ENCODE assay signal across 1 cellular context in the genomic region with DNA sequence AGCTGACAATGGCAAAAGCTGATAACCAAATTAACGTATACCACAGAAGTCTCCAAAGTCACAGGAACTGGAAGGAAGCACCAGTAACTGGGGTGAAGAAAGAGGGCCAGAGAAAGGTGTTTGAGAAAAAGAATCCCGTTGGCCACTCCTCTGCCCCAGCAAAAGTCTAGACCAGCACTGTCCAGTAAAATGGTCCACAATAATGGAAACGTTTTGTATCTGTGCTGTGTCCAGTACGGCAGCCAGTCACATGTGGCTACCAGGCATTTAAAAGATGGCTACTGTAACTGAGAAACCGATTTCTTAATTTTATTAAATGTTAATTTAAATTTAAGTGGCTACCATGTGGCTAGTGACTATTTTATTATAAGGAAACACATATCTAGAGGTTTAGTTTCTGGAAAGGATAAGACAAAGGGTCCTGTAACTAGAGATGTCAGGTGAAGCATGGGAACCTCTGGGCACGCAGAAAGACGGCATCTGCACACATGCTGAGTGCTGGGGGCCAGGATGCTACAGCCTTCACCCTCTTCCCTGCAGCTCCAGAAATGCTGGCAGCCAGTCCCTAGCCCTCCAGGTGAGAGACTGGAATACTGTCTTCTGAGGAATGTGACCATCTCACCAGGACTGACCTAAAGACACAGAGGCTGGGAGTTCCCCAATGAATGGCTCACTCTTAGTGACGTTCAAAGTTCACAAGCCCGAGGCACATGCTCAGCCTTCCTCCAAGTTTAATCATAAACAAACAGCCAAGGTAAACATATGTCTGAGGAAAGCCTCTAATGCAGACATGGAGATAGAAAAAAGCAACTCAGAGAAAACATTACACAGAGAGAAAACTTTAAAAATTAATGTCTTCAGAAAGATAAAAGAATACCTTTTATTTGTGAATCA.
TF ChIP-seq lines count a peak whose summit lies in the region.

No MANE protein-coding gene starts in this region.

TF ChIP-seq in HepG2, 621 proteins besides CTCF, POLR2A, EP300 and RAD21 (continued from another document and continues in another):
- TF ChIP-seq HNF4G (IDR thresholded peaks at IDR 0.05; ENCODE audit: borderline replicate concordance, low read depth, low read length) (peak; percentile 70; the same call in 1 of the 2 replicates), HNF4G (CRISPR knock-in tag; IDR thresholded peaks at IDR 0.05; ENCODE audit: borderline replicate concordance, low read depth) (no peak; the same call in 1 of the 2 replicates), ATF1 (CRISPR knock-in tag; IDR thresholded peaks at IDR 0.05) (no peak), KLF11 (CRISPR knock-in tag; IDR thresholded peaks at IDR 0.05) (no peak), AGO2 (optimal IDR thresholded peaks at IDR 0.05; ENCODE audit: low read depth, low read length) (no peak), ATRX (CRISPR knock-in tag; IDR thresholded peaks at IDR 0.05; ENCODE audit: borderline replicate concordance) (no peak), ZMAT3 (CRISPR knock-in tag; conservative IDR thresholded peaks at IDR 0.05) (no peak), ZNF674 (CRISPR knock-in tag; IDR thresholded peaks at IDR 0.05; ENCODE audit: low read depth) (no peak), RARA (CRISPR knock-in tag; IDR thresholded peaks at IDR 0.05) (peak; percentile 89), ZKSCAN1 (IDR thresholded peaks at IDR 0.05; ENCODE audit: low read length) (no peak), THYN1 (CRISPR knock-in tag; IDR thresholded peaks at IDR 0.05; ENCODE audit: borderline replicate concordance, low read depth) (no peak), SUZ12 (IDR thresholded peaks at IDR 0.05; ENCODE audit: low read depth, low read length) (no peak), ZFP36 (IDR thresholded peaks at IDR 0.05; ENCODE audit: borderline replicate concordance, low read depth, low read length, partially characterized antibody) (no peak), ZBTB44 (CRISPR knock-in tag; IDR thresholded peaks at IDR 0.05) (no peak), ZFP90 (CRISPR knock-in tag; IDR thresholded peaks at IDR 0.05; ENCODE audit: borderline replicate concordance) (no peak), SMC3 (IDR thresholded peaks at IDR 0.05; ENCODE audit: low read length) (no peak), EEA1 (CRISPR knock-in tag; IDR thresholded peaks at IDR 0.05; ENCODE audit: borderline replicate concordance) (no peak), ZNF724P (CRISPR knock-in tag; IDR thresholded peaks at IDR 0.05; ENCODE audit: borderline replicate concordance) (no peak), GATAD1 (CRISPR knock-in tag; IDR thresholded peaks at IDR 0.05) (no peak), HNF4A (CRISPR knock-in tag; IDR thresholded peaks at IDR 0.05) (peak; percentile 94), ZNF136 (CRISPR knock-in tag; IDR thresholded peaks at IDR 0.05; ENCODE audit: low read depth) (no peak), ZNF775 (CRISPR knock-in tag; IDR thresholded peaks at IDR 0.05; ENCODE audit: borderline replicate concordance) (no peak), RBFOX2 (IDR thresholded peaks at IDR 0.05; ENCODE audit: low read depth, low read length) (0 out of 2 replicates have a peak, but pooled peaks have one; percentile 21), TEF (CRISPR knock-in tag; IDR thresholded peaks at IDR 0.05) (no peak), KLF12 (CRISPR knock-in tag; IDR thresholded peaks at IDR 0.05; ENCODE audit: borderline replicate concordance) (no peak), ZBTB8A (CRISPR knock-in tag; IDR thresholded peaks at IDR 0.05; ENCODE audit: borderline replicate concordance, low read depth) (no peak), ZFP1 (CRISPR knock-in tag; IDR thresholded peaks at IDR 0.05) (0 out of 2 replicates have a peak, but pooled peaks have one; percentile 29), DR1 (CRISPR knock-in tag; IDR thresholded peaks at IDR 0.05) (no peak), SETDB1 (CRISPR knock-in tag; IDR thresholded peaks at IDR 0.05; ENCODE audit: borderline replicate concordance) (no peak), AHDC1 (CRISPR knock-in tag; IDR thresholded peaks at IDR 0.05; ENCODE audit: borderline replicate concordance) (peak; percentile 92; the same call in 1 of the 2 replicates), MAZ (IDR thresholded peaks at IDR 0.05; ENCODE audit: borderline replicate concordance, low read depth, low read length) (no peak), MAZ (CRISPR knock-in tag; IDR thresholded peaks at IDR 0.05; ENCODE audit: low read depth) (no peak), ATF5 (CRISPR knock-in tag; IDR thresholded peaks at IDR 0.05; ENCODE audit: low read depth) (no peak), ATF6 (CRISPR knock-in tag; conservative IDR thresholded peaks at IDR 0.05) (no peak)
- TF ChIP-seq, protein P1, sequence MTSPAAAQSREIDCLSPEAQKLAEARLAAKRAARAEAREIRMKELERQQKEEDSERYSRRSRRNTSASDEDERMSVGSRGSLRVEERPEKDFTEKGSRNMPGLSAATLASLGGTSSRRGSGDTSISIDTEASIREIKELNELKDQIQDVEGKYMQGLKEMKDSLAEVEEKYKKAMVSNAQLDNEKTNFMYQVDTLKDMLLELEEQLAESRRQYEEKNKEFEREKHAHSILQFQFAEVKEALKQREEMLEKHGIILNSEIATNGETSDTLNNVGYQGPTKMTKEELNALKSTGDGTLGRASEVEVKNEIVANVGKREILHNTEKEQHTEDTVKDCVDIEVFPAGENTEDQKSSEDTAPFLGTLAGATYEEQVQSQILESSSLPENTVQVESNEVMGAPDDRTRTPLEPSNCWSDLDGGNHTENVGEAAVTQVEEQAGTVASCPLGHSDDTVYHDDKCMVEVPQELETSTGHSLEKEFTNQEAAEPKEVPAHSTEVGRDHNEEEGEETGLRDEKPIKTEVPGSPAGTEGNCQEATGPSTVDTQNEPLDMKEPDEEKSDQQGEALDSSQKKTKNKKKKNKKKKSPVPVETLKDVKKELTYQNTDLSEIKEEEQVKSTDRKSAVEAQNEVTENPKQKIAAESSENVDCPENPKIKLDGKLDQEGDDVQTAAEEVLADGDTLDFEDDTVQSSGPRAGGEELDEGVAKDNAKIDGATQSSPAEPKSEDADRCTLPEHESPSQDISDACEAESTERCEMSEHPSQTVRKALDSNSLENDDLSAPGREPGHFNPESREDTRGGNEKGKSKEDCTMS (CRISPR knock-in tag; conservative IDR thresholded peaks at IDR 0.05), result no peak
- TF ChIP-seq, protein P2, sequence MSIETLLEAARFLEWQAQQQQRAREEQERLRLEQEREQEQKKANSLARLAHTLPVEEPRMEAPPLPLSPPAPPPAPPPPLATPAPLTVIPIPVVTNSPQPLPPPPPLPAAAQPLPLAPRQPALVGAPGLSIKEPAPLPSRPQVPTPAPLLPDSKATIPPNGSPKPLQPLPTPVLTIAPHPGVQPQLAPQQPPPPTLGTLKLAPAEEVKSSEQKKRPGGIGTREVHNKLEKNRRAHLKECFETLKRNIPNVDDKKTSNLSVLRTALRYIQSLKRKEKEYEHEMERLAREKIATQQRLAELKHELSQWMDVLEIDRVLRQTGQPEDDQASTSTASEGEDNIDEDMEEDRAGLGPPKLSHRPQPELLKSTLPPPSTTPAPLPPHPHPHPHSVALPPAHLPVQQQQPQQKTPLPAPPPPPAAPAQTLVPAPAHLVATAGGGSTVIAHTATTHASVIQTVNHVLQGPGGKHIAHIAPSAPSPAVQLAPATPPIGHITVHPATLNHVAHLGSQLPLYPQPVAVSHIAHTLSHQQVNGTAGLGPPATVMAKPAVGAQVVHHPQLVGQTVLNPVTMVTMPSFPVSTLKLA (IDR thresholded peaks at IDR 0.05), result peak; percentile 54
- TF ChIP-seq, protein P3, sequence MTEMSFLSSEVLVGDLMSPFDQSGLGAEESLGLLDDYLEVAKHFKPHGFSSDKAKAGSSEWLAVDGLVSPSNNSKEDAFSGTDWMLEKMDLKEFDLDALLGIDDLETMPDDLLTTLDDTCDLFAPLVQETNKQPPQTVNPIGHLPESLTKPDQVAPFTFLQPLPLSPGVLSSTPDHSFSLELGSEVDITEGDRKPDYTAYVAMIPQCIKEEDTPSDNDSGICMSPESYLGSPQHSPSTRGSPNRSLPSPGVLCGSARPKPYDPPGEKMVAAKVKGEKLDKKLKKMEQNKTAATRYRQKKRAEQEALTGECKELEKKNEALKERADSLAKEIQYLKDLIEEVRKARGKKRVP (CRISPR knock-in tag; IDR thresholded peaks at IDR 0.05), result no peak
- TF ChIP-seq, protein P4, sequence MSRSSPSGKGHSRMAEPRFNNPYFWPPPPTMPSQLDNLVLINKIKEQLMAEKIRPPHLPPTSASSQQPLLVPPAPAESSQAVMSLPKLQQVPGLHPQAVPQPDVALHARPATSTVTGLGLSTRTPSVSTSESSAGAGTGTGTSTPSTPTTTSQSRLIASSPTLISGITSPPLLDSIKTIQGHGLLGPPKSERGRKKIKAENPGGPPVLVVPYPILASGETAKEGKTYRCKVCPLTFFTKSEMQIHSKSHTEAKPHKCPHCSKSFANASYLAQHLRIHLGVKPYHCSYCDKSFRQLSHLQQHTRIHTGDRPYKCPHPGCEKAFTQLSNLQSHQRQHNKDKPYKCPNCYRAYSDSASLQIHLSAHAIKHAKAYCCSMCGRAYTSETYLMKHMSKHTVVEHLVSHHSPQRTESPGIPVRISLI (CRISPR knock-in tag; IDR thresholded peaks at IDR 0.05; ENCODE audit: borderline replicate concordance), result peak; percentile 71; the same call in 1 of the 2 replicates
